15 cellular contexts compared by ENCODE assay signal in the genomic region with DNA sequence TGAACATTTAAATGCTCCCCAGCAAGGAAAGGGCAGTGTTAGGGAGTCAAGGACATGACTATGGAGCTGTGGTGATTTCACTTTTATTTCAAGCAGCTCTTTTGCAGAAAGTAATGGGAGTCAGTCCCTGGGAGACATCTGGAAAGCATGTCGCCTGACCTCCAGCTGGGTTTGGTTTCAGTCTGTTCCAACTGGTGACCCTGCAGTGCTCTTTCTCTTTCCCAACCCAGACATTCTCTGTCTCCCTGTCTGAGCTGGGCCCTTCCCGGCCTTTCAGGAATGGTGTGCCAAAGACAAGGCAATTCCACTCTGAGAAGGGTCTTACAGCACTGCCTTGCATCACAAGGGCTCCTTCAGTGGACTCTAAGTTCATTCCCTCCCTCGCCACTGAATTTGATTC.
DNase-seq lines count a peak whose midpoint lies in the region; TF ChIP-seq lines count a peak whose summit lies in the region.
"Had no signal": no experiment of that assay in that cellular context is flagged by ENCODE, and none has a peak within 500 bp of the region (broad histone marks: within the 10 kb centered on the region; RNA-seq: fewer than 3 reads in every experiment).

No MANE protein-coding gene starts in this region.

- DNase-seq in GM03348 (ENCODE audit: low spot score): peak; percentile 57
- DNase-seq in chondrocyte (ENCODE audit: low spot score): no peak
- DNase-seq in hepatic stellate cell (ENCODE audit: low spot score): peak; percentile 10
- DNase-seq in skeletal muscle cell (ENCODE audit: low read depth): peak; percentile 76
- DNase-seq in colonic mucosa: no peak
- DNase-seq in WERI-Rb-1: no peak
- no peak for DNase-seq in NCI-H510A (lab: John Stamatoyannopoulos, UW)
- no peak for DNase-seq in globus pallidus (ENCODE audit: low spot score)
- DNase-seq: activated effector memory CD4-positive, alpha-beta T cell treated with anti-CD3 and anti-CD28 coated beads, Interleukin-2, amount 50 U/mL, for 16 hours; DMS79 treated with DMSO at 0.1 percent for 48 hours; effector memory CD4-positive, alpha-beta T cell; SK-N-SH; stimulated activated CD4-positive, alpha-beta T cell treated with anti-CD3 and anti-CD28 coated beads, Interleukin-12 subunit alpha, Interleukin-12 subunit beta, amount 100 ng/mL, for 4 hours had no signal

- peaks cover 3% of the 10 kb centered on the region for H3K9me3 Mint-ChIP-seq in chondrocyte (ENCODE audit: low read depth)

- H3K4me3 ChIP-seq in skeletal muscle cell (ENCODE audit: low read depth, low read length) (no peak overlapping the region), colonic mucosa (no peak overlapping the region), WERI-Rb-1 (ENCODE audit: low read depth, low read length) (no peak overlapping the region)
- H3K4me3 ChIP-seq: GM12878 had no signal

- H3K27ac ChIP-seq in colonic mucosa (no peak overlapping the region), WERI-Rb-1 (no peak overlapping the region)

- H3K4me3 Mint-ChIP-seq in chondrocyte (ENCODE audit: unreplicated experiment): no peak overlapping the region
- H3K4me3 Mint-ChIP-seq: B cell had no signal

- no peaks in the 10 kb centered on the region for H3K27me3 ChIP-seq in colonic mucosa
- peaks cover 77% of the 10 kb centered on the region for H3K27me3 ChIP-seq in WERI-Rb-1 (ENCODE audit: insufficient read depth, low read depth, severe bottlenecking)

- no peaks in the 10 kb centered on the region for H3K9me3 ChIP-seq in colonic mucosa
- no peaks in the 10 kb centered on the region for H3K9me3 ChIP-seq in WERI-Rb-1 (ENCODE audit: severe bottlenecking)
- H3K9me3 ChIP-seq: SK-N-SH had no signal

- no peak overlapping the region for H3K9ac ChIP-seq in colonic mucosa (ENCODE audit: low read depth in 2 of 2, low read length in 2 of 2)
- H3K9ac ChIP-seq: SK-N-SH had no signal

- peaks cover 44% of the 10 kb centered on the region for H3K4me1 Mint-ChIP-seq in chondrocyte (ENCODE audit: low read depth)
- H3K4me1 Mint-ChIP-seq: B cell had no signal

- intact Hi-C loops in colonic mucosa (cut with DNase I): no loop called here

- H3K36me3 Mint-ChIP-seq in chondrocyte (ENCODE audit: low read depth): no peaks in the 10 kb centered on the region

- no peaks in the 10 kb centered on the region for H3K27me3 Mint-ChIP-seq in chondrocyte (ENCODE audit: low read depth)
- H3K27me3 Mint-ChIP-seq: B cell had no signal

- H3K36me3 ChIP-seq in colonic mucosa: no peaks in the 10 kb centered on the region
- no peaks in the 10 kb centered on the region for H3K36me3 ChIP-seq in WERI-Rb-1

- H3K4me1 ChIP-seq in colonic mucosa: no peaks in the 10 kb centered on the region

- peak overlapping the region; percentile 3 for H3K27ac Mint-ChIP-seq in chondrocyte (ENCODE audit: unreplicated experiment)
- H3K27ac Mint-ChIP-seq: B cell had no signal

- no peak for TF ChIP-seq CTCF in chondrocyte (IDR thresholded peaks at IDR 0.05)
- TF ChIP-seq CTCF in colonic mucosa (IDR thresholded peaks at IDR 0.05): no peak
- TF ChIP-seq CTCF in WERI-Rb-1 (IDR thresholded peaks at IDR 0.05; ENCODE audit: low read depth, low read length): no peak

Comparison
In these comparisons a context has a peak if more than half of its experiments do, and no peak if none do; other contexts are left out.
1. DNase-seq: peak in GM03348 (single experiment), hepatic stellate cell (single experiment) and skeletal muscle cell (single experiment); none in chondrocyte (single experiment), colonic mucosa (single experiment), WERI-Rb-1 (single experiment), NCI-H510A (single experiment) and globus pallidus (single experiment).